8 cellular contexts compared by ENCODE assay signal in the genomic region with DNA sequence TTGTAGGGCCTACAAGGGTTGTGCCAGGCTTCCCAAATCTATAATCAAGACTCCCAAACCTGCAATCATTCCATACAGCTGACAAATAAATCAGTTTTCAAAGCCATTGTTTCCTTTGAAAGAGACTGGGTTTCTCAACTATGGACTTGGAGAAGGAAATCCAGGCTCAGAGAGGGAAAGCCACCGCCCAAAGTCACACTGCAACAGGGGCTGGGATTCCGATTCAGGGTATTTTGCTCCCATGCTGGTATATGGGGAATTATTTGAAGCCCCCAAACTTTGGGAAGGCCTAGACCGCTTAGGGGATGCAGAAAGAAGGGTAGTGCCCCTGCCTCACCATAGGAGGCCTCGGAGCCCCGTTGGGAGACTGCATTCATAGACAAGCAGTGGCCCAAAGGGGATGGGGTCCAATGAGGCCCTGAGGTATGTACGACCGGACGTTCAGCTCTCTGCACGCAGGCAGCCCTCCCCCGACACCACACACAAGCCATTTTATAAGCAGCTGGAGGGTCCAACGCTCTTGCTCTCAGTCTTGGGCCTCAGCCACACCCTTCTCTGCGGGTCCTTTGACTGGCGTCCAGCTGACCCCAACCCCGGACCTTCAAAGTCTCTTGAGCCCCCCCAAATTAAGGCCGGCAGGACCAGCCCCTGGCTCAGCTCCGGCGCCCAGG. TPM values are rescaled to one million over a fixed set of nuclear protein-coding genes. Genes with fewer than 3 reads are reported as not detected.
A peak's percentile ranks its signal among the peaks of the same experiment; 100 is the strongest.
DNase-seq lines count a peak whose midpoint lies in the region; ATAC-seq and TF ChIP-seq lines count a peak whose summit lies in the region.

No MANE protein-coding gene starts in this region.

- H3K27me3 ChIP-seq in rectal smooth muscle tissue (ENCODE audit: control insufficient read depth, insufficient read depth, low read length), result no peaks in the 10 kb centered on the region

- H3K9me3 Mint-ChIP-seq in activated T-cell treated with anti-CD3 and anti-CD28 coated beads, Interleukin-2, amount 50 U/mL, for 24 hours, result no peaks in the 10 kb centered on the region
- H3K9me3 Mint-ChIP-seq in glutamatergic neuron (ENCODE audit: unreplicated experiment), result peaks cover 8% of the 10 kb centered on the region

- H3K4me3 Mint-ChIP-seq in activated T-cell treated with anti-CD3 and anti-CD28 coated beads, Interleukin-2, amount 50 U/mL, for 24 hours, result peak overlapping the region; percentile 94
- H3K4me3 Mint-ChIP-seq in glutamatergic neuron (ENCODE audit: unreplicated experiment), result peak overlapping the region; percentile 95

- DNase-seq in EL, result peak; percentile 45
- DNase-seq in activated T-cell treated with anti-CD3 and anti-CD28 coated beads, Interleukin-2, amount 50 U/mL, for 24 hours, result peak; percentile 55
- peak; percentile 42 for DNase-seq in glutamatergic neuron
- DNase-seq in germinal center (ENCODE audit: low spot score), result no peak
- DNase-seq in NCI-H1048 (lab: John Stamatoyannopoulos, UW), result no peak
- no peak for DNase-seq in ureter (ENCODE audit: low spot score)

- peak; percentile 17 for ATAC-seq in HG03066 (IDR thresholded peaks at IDR 0.05; ENCODE audit: low read depth, unreplicated experiment)

- H3K4me3 ChIP-seq in rectal smooth muscle tissue (ENCODE audit: low read length), result peak overlapping the region; percentile 78

- no peak for TF ChIP-seq CTCF in glutamatergic neuron (IDR thresholded peaks at IDR 0.05; ENCODE audit: partially characterized antibody, unreplicated experiment)

- H3K27ac ChIP-seq in rectal smooth muscle tissue (ENCODE audit: low read depth, low read length), result peak overlapping the region; percentile 80

- H3K27me3 Mint-ChIP-seq in activated T-cell treated with anti-CD3 and anti-CD28 coated beads, Interleukin-2, amount 50 U/mL, for 24 hours, result no peaks in the 10 kb centered on the region
- peaks cover 5% of the 10 kb centered on the region for H3K27me3 Mint-ChIP-seq in glutamatergic neuron (ENCODE audit: unreplicated experiment)

- H3K27ac Mint-ChIP-seq in activated T-cell treated with anti-CD3 and anti-CD28 coated beads, Interleukin-2, amount 50 U/mL, for 24 hours, result peak overlapping the region; percentile 93
- H3K27ac Mint-ChIP-seq in glutamatergic neuron (ENCODE audit: unreplicated experiment), result peak overlapping the region; percentile 97

- peak overlapping the region; percentile 90 for H3K9ac ChIP-seq in rectal smooth muscle tissue (ENCODE audit: low read length)

- H3K4me1 Mint-ChIP-seq in activated T-cell treated with anti-CD3 and anti-CD28 coated beads, Interleukin-2, amount 50 U/mL, for 24 hours (ENCODE audit: low read depth), result peaks cover 69% of the 10 kb centered on the region
- H3K4me1 Mint-ChIP-seq in glutamatergic neuron (ENCODE audit: low read depth, unreplicated experiment), result peaks cover 25% of the 10 kb centered on the region

- peaks cover 51% of the 10 kb centered on the region for H3K36me3 Mint-ChIP-seq in activated T-cell treated with anti-CD3 and anti-CD28 coated beads, Interleukin-2, amount 50 U/mL, for 24 hours (ENCODE audit: low read depth)
- no peaks in the 10 kb centered on the region for H3K36me3 Mint-ChIP-seq in glutamatergic neuron (ENCODE audit: unreplicated experiment)

- H3K36me3 ChIP-seq in rectal smooth muscle tissue (ENCODE audit: control insufficient read depth, insufficient read depth, low read length), result no peaks in the 10 kb centered on the region

- peaks cover 26% of the 10 kb centered on the region for H3K4me1 ChIP-seq in rectal smooth muscle tissue (ENCODE audit: control insufficient read depth, insufficient read depth, low read length)

RNA-seq across cellular contexts. Expression of a gene that starts 0.7 kb away (rescaled TPM):
- total RNA-seq in glutamatergic neuron (ENCODE audit: unreplicated experiment) (143 TPM), ureter (123 TPM)

Comparison
In these comparisons a context has a peak if more than half of its experiments do, and no peak if none do; other contexts are left out.
1. DNase-seq: peak in EL (single experiment), activated T-cell treated with anti-CD3 and anti-CD28 coated beads, Interleukin-2, amount 50 U/mL, for 24 hours (single experiment) and glutamatergic neuron (single experiment); none in germinal center (single experiment), NCI-H1048 (single experiment) and ureter (single experiment).